2 cellular contexts compared by ENCODE assay signal in genomic region chr5:177553671-177554429, GRCh38.
A peak's percentile ranks its signal among the peaks of the same experiment; 100 is the strongest.
TF ChIP-seq lines count a peak whose summit lies in the region.

No MANE protein-coding gene starts in this region.

TF ChIP-seq in SK-N-SH treated with all-trans-retinoic acid at 6 μM for 48 hours, 23 proteins besides CTCF, POLR2A, EP300 and RAD21:
- no peak for TF ChIP-seq ARNTL (CRISPR knock-in tag; IDR thresholded peaks at IDR 0.05; ENCODE audit: borderline replicate concordance, low read depth)
- TF ChIP-seq ZNF8 (CRISPR knock-in tag; IDR thresholded peaks at IDR 0.05) = no peak
- TF ChIP-seq PATZ1 (CRISPR knock-in tag; IDR thresholded peaks at IDR 0.05; ENCODE audit: borderline replicate concordance) = no peak
- TF ChIP-seq TCF4 (CRISPR knock-in tag; IDR thresholded peaks at IDR 0.05; ENCODE audit: borderline replicate concordance) = no peak
- TF ChIP-seq ZFP3 (CRISPR knock-in tag; IDR thresholded peaks at IDR 0.05) = no peak
- TF ChIP-seq CREB5 (CRISPR knock-in tag; IDR thresholded peaks at IDR 0.05; ENCODE audit: low read depth) = no peak
- no peak for TF ChIP-seq PPARA (CRISPR knock-in tag; IDR thresholded peaks at IDR 0.05; ENCODE audit: borderline replicate concordance)
- no peak for TF ChIP-seq POU6F1 (CRISPR knock-in tag; IDR thresholded peaks at IDR 0.05; ENCODE audit: borderline replicate concordance, low read depth)
- no peak for TF ChIP-seq CSRNP3 (CRISPR knock-in tag; IDR thresholded peaks at IDR 0.05)
- TF ChIP-seq OSR1 (CRISPR knock-in tag; IDR thresholded peaks at IDR 0.05) = no peak
- no peak for TF ChIP-seq GLIS3 (CRISPR knock-in tag; IDR thresholded peaks at IDR 0.05)
- no peak for TF ChIP-seq CSDC2 (CRISPR knock-in tag; IDR thresholded peaks at IDR 0.05)
- TF ChIP-seq ESRRG (CRISPR knock-in tag; IDR thresholded peaks at IDR 0.05) = no peak
- TF ChIP-seq TOX (CRISPR knock-in tag; IDR thresholded peaks at IDR 0.05; ENCODE audit: borderline replicate concordance) = no peak
- no peak for TF ChIP-seq TSHZ2 (CRISPR knock-in tag; IDR thresholded peaks at IDR 0.05)
- no peak for TF ChIP-seq ZC3H10 (CRISPR knock-in tag; IDR thresholded peaks at IDR 0.05)
- TF ChIP-seq ZNF565 (CRISPR knock-in tag; conservative IDR thresholded peaks at IDR 0.05; ENCODE audit: low read depth) = no peak
- TF ChIP-seq ISL1 (CRISPR knock-in tag; IDR thresholded peaks at IDR 0.05) = no peak
- no peak for TF ChIP-seq BACH2 (CRISPR knock-in tag; IDR thresholded peaks at IDR 0.05; ENCODE audit: borderline replicate concordance)

TF ChIP-seq in GM12878, 131 proteins besides CTCF, POLR2A, EP300 and RAD21:
- TF ChIP-seq REST (IDR thresholded peaks at IDR 0.05; ENCODE audit: low read depth, low read length) = no peak
- TF ChIP-seq NKRF (conservative IDR thresholded peaks at IDR 0.05) = peak; percentile 56; the same call in 1 of the 2 replicates
